ENCODE assay signal across 11 cellular contexts in genomic region chr10:43380610-43381222, GRCh38. TPM values are rescaled to one million over a fixed set of nuclear protein-coding genes. Genes with fewer than 3 reads are reported as not detected.
DNase-seq lines count a peak whose midpoint lies in the region; ATAC-seq and TF ChIP-seq lines count a peak whose summit lies in the region.
"Had no signal": no experiment of that assay in that cellular context is flagged by ENCODE, and none has a peak within 500 bp of the region (broad histone marks: within the 10 kb centered on the region; RNA-seq: fewer than 3 reads in every experiment).

No MANE protein-coding gene starts in this region.

- H3K4me2 ChIP-seq in Loucy (ENCODE audit: low read depth, low read length, poor library complexity, severe bottlenecking), result no peak overlapping the region

- H3K36me3 ChIP-seq in Loucy (ENCODE audit: insufficient read depth, low read length), result peaks cover 20% of the 10 kb centered on the region

- POLR2A ChIA-PET in activated CD4-positive, alpha-beta T cell treated with anti-CD3 and anti-CD28 coated beads for 36 hours (lab: Charles Lee), result interaction anchor here (0.7 kb wide), 1 partner anchor 92 kb away, joined by 4 read pairs; no protein-coding TSS in a partner anchor

- peak overlapping the region; percentile 29 for H3K27ac Mint-ChIP-seq in activated CD4-positive, alpha-beta T cell treated with anti-CD3 and anti-CD28 coated beads for 36 hours
- H3K27ac Mint-ChIP-seq in brain (peak overlapping the region in 3 of 5 experiments; percentile 28 to 80 (median 70)), osteocyte (ENCODE audit: unreplicated experiment) (peak overlapping the region; percentile 14)

- peaks cover 3% of the 10 kb centered on the region for H3K36me3 Mint-ChIP-seq in activated CD4-positive, alpha-beta T cell treated with anti-CD3 and anti-CD28 coated beads for 36 hours (ENCODE audit: low read depth)
- H3K36me3 Mint-ChIP-seq in brain, result peaks cover 3% of the 10 kb centered on the region
- H3K36me3 Mint-ChIP-seq in osteocyte (ENCODE audit: unreplicated experiment), result peaks cover 4% of the 10 kb centered on the region

- H3K9me3 Mint-ChIP-seq in activated CD4-positive, alpha-beta T cell treated with anti-CD3 and anti-CD28 coated beads for 36 hours (ENCODE audit: low read depth), result no peaks in the 10 kb centered on the region
- no peaks in the 10 kb centered on the region for H3K9me3 Mint-ChIP-seq in brain
- no peaks in the 10 kb centered on the region for H3K9me3 Mint-ChIP-seq in osteocyte (ENCODE audit: unreplicated experiment)

- peaks cover 12% of the 10 kb centered on the region for H4K20me1 ChIP-seq in Loucy (ENCODE audit: insufficient read depth, low read length, poor library complexity, severe bottlenecking)

- CTCF ChIA-PET in activated CD4-positive, alpha-beta T cell treated with anti-CD3 and anti-CD28 coated beads for 36 hours (lab: Charles Lee), result interaction anchor here (0.6 to 1.2 kb wide), 6 partner anchors 8 to 89 kb away, joined by 3 to 4 read pairs (median 3); no protein-coding TSS in a partner anchor

- H3K9ac ChIP-seq in Loucy (ENCODE audit: low read depth, low read length, poor library complexity, severe bottlenecking), result no peak overlapping the region

- TF ChIP-seq CTCF in Loucy (conservative IDR thresholded peaks at IDR 0.05; ENCODE audit: low read length), result peak; percentile 39
- TF ChIP-seq CTCF in brain (conservative IDR thresholded peaks at IDR 0.05), result no peak
- no peak for TF ChIP-seq CTCF in osteocyte (IDR thresholded peaks at IDR 0.05)

- peak; percentile 69 for ATAC-seq in activated CD4-positive, alpha-beta T cell treated with anti-CD3 and anti-CD28 coated beads for 36 hours

- H3K9me2 ChIP-seq in Loucy (replicated peaks; ENCODE audit: low read depth, low read length), result no peaks in the 10 kb centered on the region

- H2AFZ ChIP-seq in Loucy (ENCODE audit: low read length), result no peak overlapping the region

- peaks cover 4% of the 10 kb centered on the region; the same call in 1 of the 2 replicates for H3F3A ChIP-seq in Loucy (ENCODE audit: low read depth)

- H3K4me3 Mint-ChIP-seq in activated CD4-positive, alpha-beta T cell treated with anti-CD3 and anti-CD28 coated beads for 36 hours, result no peak overlapping the region
- no peak overlapping the region for H3K4me3 Mint-ChIP-seq in brain
- H3K4me3 Mint-ChIP-seq in osteocyte (ENCODE audit: unreplicated experiment), result no peak overlapping the region

- no peak overlapping the region for H3K4me3 ChIP-seq in Loucy (ENCODE audit: low read length, poor library complexity, severe bottlenecking)

- H3K4me1 ChIP-seq in Loucy (ENCODE audit: insufficient read depth, low read length, poor library complexity, severe bottlenecking), result no peaks in the 10 kb centered on the region

- no peaks in the 10 kb centered on the region for H3K9me3 ChIP-seq in Loucy (ENCODE audit: insufficient read depth, low read depth, low read length)

- no peaks in the 10 kb centered on the region for H3K79me2 ChIP-seq in Loucy (ENCODE audit: insufficient read depth, low read length)

- peaks cover 4% of the 10 kb centered on the region for H3K4me1 Mint-ChIP-seq in activated CD4-positive, alpha-beta T cell treated with anti-CD3 and anti-CD28 coated beads for 36 hours
- peaks cover 6% of the 10 kb centered on the region for H3K4me1 Mint-ChIP-seq in brain
- no peaks in the 10 kb centered on the region for H3K4me1 Mint-ChIP-seq in osteocyte (ENCODE audit: unreplicated experiment)

- no peak for DNase-seq in activated CD4-positive, alpha-beta T cell treated with anti-CD3 and anti-CD28 coated beads for 36 hours
- no peak for DNase-seq in activated CD4-positive, alpha-beta T cell treated with anti-CD3 and anti-CD28 coated beads for 48 hours
- DNase-seq in osteocyte (ENCODE audit: extremely low spot score, unreplicated experiment) (no peak), SIG-M5 treated with dmso at 0.1 percent for 504 hours (lab: John Stamatoyannopoulos, UW; ENCODE audit: unreplicated experiment) (no peak)
- no peak for DNase-seq in stimulated activated CD4-positive, alpha-beta T cell treated with anti-CD3 and anti-CD28 coated beads, Interleukin-2, amount 100 ng/mL, for 24 hours
- DNase-seq in effector CD4-positive, alpha-beta T cell, result no peak
- DNase-seq: activated CD8-positive, alpha-beta memory T cell treated with anti-CD3 and anti-CD28 coated beads, Interleukin-2, amount 50 U/mL, for 4 hours had no signal

- H3K27me3 Mint-ChIP-seq in activated CD4-positive, alpha-beta T cell treated with anti-CD3 and anti-CD28 coated beads for 36 hours, result no peaks in the 10 kb centered on the region
- H3K27me3 Mint-ChIP-seq in brain, result no peaks in the 10 kb centered on the region
- H3K27me3 Mint-ChIP-seq in osteocyte (ENCODE audit: unreplicated experiment), result no peaks in the 10 kb centered on the region

- intact Hi-C loops in activated CD4-positive, alpha-beta T cell treated with anti-CD3 and anti-CD28 coated beads for 36 hours (cut with DNase I, micrococcal nuclease), result no loop called here

- H3K27me3 ChIP-seq in Loucy (ENCODE audit: insufficient read depth, low read length, poor library complexity, severe bottlenecking), result no peaks in the 10 kb centered on the region

RNA-seq across cellular contexts. Expression of gene FXYD4, which starts 9.3 kb away (rescaled TPM):
- not detected for total RNA-seq in activated CD4-positive, alpha-beta T cell treated with anti-CD3 and anti-CD28 coated beads for 36 hours
- 3.4 TPM for polyA plus RNA-seq in brain (ENCODE audit: insufficient read depth, low read depth, low replicate concordance)
- total RNA-seq in osteocyte, result not detected in 2 replicates
- total RNA-seq: HT1080, omental fat pad had no signal

RNA-seq across cellular contexts. Expression of gene HNRNPF, which starts 28.3 kb away (rescaled TPM):
- total RNA-seq in activated CD4-positive, alpha-beta T cell treated with anti-CD3 and anti-CD28 coated beads for 36 hours, result 100 to 1,000 TPM; 410 to 466 TPM
- 227 TPM for polyA plus RNA-seq in brain (ENCODE audit: insufficient read depth, low read depth, low replicate concordance)
- total RNA-seq in osteocyte, result 189 and 200 TPM in 2 replicates

RNA-seq across cellular contexts. Expression of gene ZNF487, which starts 56.2 kb away (rescaled TPM):
- total RNA-seq in activated CD4-positive, alpha-beta T cell treated with anti-CD3 and anti-CD28 coated beads for 36 hours, result 1 to 10 TPM; 1.8 to 2.3 TPM
- 7.7 TPM for polyA plus RNA-seq in brain (ENCODE audit: insufficient read depth, low read depth, low replicate concordance)
- 3.6 and 6.3 TPM in 2 replicates for total RNA-seq in osteocyte

Comparison
In these comparisons a context has a peak if more than half of its experiments do, and no peak if none do; other contexts are left out.
1. H3K27ac Mint-ChIP-seq: peak in every context shown above with its lines; median percentile 70 in brain; 29 in activated CD4-positive, alpha-beta T cell treated with anti-CD3 and anti-CD28 coated beads for 36 hours; 14 in osteocyte.